Comparison of ENCODE assay signal across 8 cellular contexts in the genomic region with DNA sequence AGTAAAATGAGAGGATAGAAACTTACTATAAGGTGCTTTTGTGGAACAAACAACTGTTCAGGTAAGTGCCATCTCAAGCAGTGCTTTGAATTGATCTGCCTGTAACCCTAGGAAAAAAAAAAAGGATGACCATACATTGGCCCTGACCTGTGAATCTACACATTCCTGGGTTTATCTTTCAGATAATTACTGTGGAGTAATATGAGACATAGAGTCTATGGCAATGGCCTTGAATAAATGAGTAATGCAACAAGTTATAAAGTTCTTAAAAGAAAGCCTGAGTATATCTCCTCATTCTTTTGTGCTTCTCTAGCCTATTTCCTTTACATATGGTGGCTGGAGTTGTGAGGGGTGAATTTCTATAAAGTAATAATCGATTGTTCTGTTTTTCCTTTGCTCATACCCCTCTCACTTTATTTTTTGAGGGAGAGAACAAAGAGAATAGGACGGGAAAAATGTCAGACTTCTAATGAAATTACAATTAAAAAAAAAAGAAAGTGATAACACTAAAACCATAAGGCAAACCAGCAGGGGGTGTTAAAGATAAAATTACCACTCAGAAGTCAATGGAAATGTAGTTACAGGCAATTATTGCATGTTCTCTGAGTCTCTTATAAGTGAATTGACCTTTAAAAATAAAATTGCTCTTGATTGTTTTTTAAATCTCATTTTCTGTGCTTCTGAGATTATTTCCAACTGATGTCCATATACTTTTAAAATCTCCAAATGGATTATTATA. TPM values are rescaled to one million over a fixed set of nuclear protein-coding genes. Genes with fewer than 3 reads are reported as not detected.
DNase-seq lines count a peak whose midpoint lies in the region; ATAC-seq, FAIRE-seq and TF ChIP-seq lines count a peak whose summit lies in the region.

No MANE protein-coding gene starts in this region.

- H3K27me3 ChIP-seq in BE2C (no peaks in the 10 kb centered on the region), HepG2 (ENCODE audit: control insufficient read depth in 1 of 2, insufficient read depth in 2 of 2, low read length in 2 of 2) (peaks cover 0 to 8% of the 10 kb centered on the region in 2 experiments; a peak in 1 of 5 replicates)

- H3K4me3 ChIP-seq in BE2C (ENCODE audit: low read depth, low read length): no peak overlapping the region
- no peak overlapping the region for H3K4me3 ChIP-seq in HEK293 (ENCODE audit: low read depth, low read length)
- H3K4me3 ChIP-seq in HepG2 (replicated peaks in 1 of 3; ENCODE audit: insufficient read depth in 1 of 3, low read depth in 2 of 3, low read length in 3 of 3): no peak overlapping the region

- no peak overlapping the region for H3K4me2 ChIP-seq in HepG2 (ENCODE audit: low read depth, low read length)

- FAIRE-seq in HepG2 (lab: Jason Lieb, UNC): peak; percentile 18

- no peaks in the 10 kb centered on the region for H3K79me2 ChIP-seq in HepG2 (ENCODE audit: insufficient read depth, low read length)

- no TSS peak for BruUV-seq in HepG2 (replicated peaks; lab: Mats Ljungman, UMichigan)

- intact Hi-C loops in HepG2 (cut with micrococcal nuclease; ENCODE audit: unreplicated experiment): no loop called here

- TF ChIP-seq EP300 in HepG2 (IDR thresholded peaks at IDR 0.05; ENCODE audit: low read depth in 2 of 2, low read length in 2 of 2) (no peak), HepG2 (CRISPR knock-in tag; IDR thresholded peaks at IDR 0.05; ENCODE audit: borderline replicate concordance) (no peak)

- no peaks in the 10 kb centered on the region for H4K20me1 ChIP-seq in HepG2 (ENCODE audit: insufficient read depth, low read length)

- POLR2A ChIA-PET in HEK293 (lab: Yijun Ruan, JAX): no interaction called here
- POLR2A ChIA-PET in HepG2 (lab: Yijun Ruan, JAX): interaction anchor here (1.5 kb wide), 1 partner anchor 125 kb away, joined by 4 read pairs; no protein-coding TSS in a partner anchor

- no peak for TF ChIP-seq POLR2A in HepG2 (IDR thresholded peaks at IDR 0.05; ENCODE audit: insufficient read depth in 1 of 2, low read depth in 2 of 2, low read length in 2 of 2)

- no peak overlapping the region for H2AFZ ChIP-seq in HepG2 (ENCODE audit: low read length)

- TF ChIP-seq CTCF in BE2C (IDR thresholded peaks at IDR 0.05; ENCODE audit: low read depth, low read length) (peak; percentile 25; the same call in 1 of the 2 replicates), HEK293 (tag by site-specific recombination; IDR thresholded peaks at IDR 0.05) (no peak), VCaP (conservative IDR thresholded peaks at IDR 0.05) (peak; percentile 59), HepG2 (CRISPR knock-in tag; IDR thresholded peaks at IDR 0.05) (0 out of 2 replicates have a peak, but pooled peaks have one; percentile 21)

- no peaks in the 10 kb centered on the region for H3K36me3 ChIP-seq in BE2C
- H3K36me3 ChIP-seq in HEK293 (ENCODE audit: control insufficient read depth in 2 of 2, insufficient read depth in 1 of 2, low read length in 2 of 2): no peaks in the 10 kb centered on the region
- no peaks in the 10 kb centered on the region for H3K36me3 ChIP-seq in HepG2 (replicated peaks in 1 of 2; ENCODE audit: control insufficient read depth in 1 of 2, insufficient read depth in 2 of 2, low read length in 2 of 2)

- in situ Hi-C loops in HepG2 (cut with HindIII; ENCODE audit: extremely low pct_ligation_motif_present, low pct_unique_long_range_greater_than_20kb): no loop called here

- H3K9me3 ChIP-seq in BE2C (no peaks in the 10 kb centered on the region), HEK293 (ENCODE audit: control insufficient read depth, insufficient read depth, low read depth, low read length) (no peaks in the 10 kb centered on the region), HepG2 (ENCODE audit: low read length) (no peaks in the 10 kb centered on the region)

- no peak for DNase-seq in BE2C
- DNase-seq in HepG2 (ENCODE audit: low spot score): no peak
- no peak for DNase-seq in DMS79 treated with DMSO at 0.1 percent for 48 hours (lab: John Stamatoyannopoulos, UW)
- no peak for DNase-seq in activated naive CD4-positive, alpha-beta T cell treated with Interleukin-2 at 50 U/mL for 16 hours

- no peak overlapping the region for H3K9ac ChIP-seq in HepG2 (ENCODE audit: insufficient read depth, low read depth, low read length)

- CTCF ChIA-PET in HEK293 (lab: Yijun Ruan, JAX) (interaction anchor here (0.8 to 2.2 kb wide), 3 partner anchors 13 to 166 kb away, joined by 3 to 11 read pairs (median 3); no protein-coding TSS in a partner anchor), HepG2 (lab: Yijun Ruan, JAX; ENCODE audit: low intra/inter-chr PET ratio, low total read pairs) (interaction anchor here (0.6 to 1.8 kb wide), 3 partner anchors 10 to 139 kb away, joined by 3 to 5 read pairs (median 5); no protein-coding TSS in a partner anchor)

- peaks cover 9% of the 10 kb centered on the region for H3K4me1 ChIP-seq in BE2C
- H3K4me1 ChIP-seq in HEK293 (ENCODE audit: control insufficient read depth, insufficient read depth, low read length): no peaks in the 10 kb centered on the region
- H3K4me1 ChIP-seq in HepG2 (ENCODE audit: insufficient read depth, low read length): peaks cover 35% of the 10 kb centered on the region

- ATAC-seq in HepG2 (no peak), HG03097 (IDR thresholded peaks at IDR 0.05; ENCODE audit: low FRiP score, unreplicated experiment) (no peak), HG03175 (IDR thresholded peaks at IDR 0.05; ENCODE audit: unreplicated experiment) (no peak)

- TF ChIP-seq RAD21 in HepG2 (CRISPR knock-in tag; IDR thresholded peaks at IDR 0.05): no peak

- WGBS in HepG2 (ENCODE audit: low lambda C conversion rate): 2% methylated on average over 2 of the region's 2 CpGs

- no peak overlapping the region for H3K27ac ChIP-seq in HEK293 (ENCODE audit: extremely low read depth, low read depth, low read length)
- no peak overlapping the region for H3K27ac ChIP-seq in VCaP
- no peak overlapping the region for H3K27ac ChIP-seq in HepG2 (ENCODE audit: extremely low read length, insufficient read depth, low read length)

TF ChIP-seq in HEK293, 187 proteins besides CTCF, POLR2A, EP300 and RAD21 (continues in another document):
- TF ChIP-seq SETDB1 (IDR thresholded peaks at IDR 0.05; ENCODE audit: insufficient read length, low read length): peak; percentile 40
- TF ChIP-seq ZNF513 (tag by site-specific recombination; IDR thresholded peaks at IDR 0.05): no peak
- TF ChIP-seq RBAK (tag by site-specific recombination; IDR thresholded peaks at IDR 0.05): no peak
- no peak for TF ChIP-seq ZNF514 (tag by site-specific recombination; IDR thresholded peaks at IDR 0.05)

TF ChIP-seq in HepG2, 621 proteins besides CTCF, POLR2A, EP300 and RAD21:
- TF ChIP-seq ZNF766 (CRISPR knock-in tag; IDR thresholded peaks at IDR 0.05; ENCODE audit: borderline replicate concordance): no peak
- TF ChIP-seq KLF6 (CRISPR knock-in tag; IDR thresholded peaks at IDR 0.05): no peak
- TF ChIP-seq SMC3 (IDR thresholded peaks at IDR 0.05; ENCODE audit: low read length): peak; percentile 31; the same call in 1 of the 2 replicates
- TF ChIP-seq STAG1 (CRISPR knock-in tag; IDR thresholded peaks at IDR 0.05): peak; percentile 67
TF ChIP-seq in HepG2: peak in this region for 2.

RNA-seq across cellular contexts. Expression of gene ATP1A1, which starts 12.4 kb away (rescaled TPM):
- 285 TPM for polyA plus RNA-seq in BE2C (2012; ENCODE audit: insufficient read depth, insufficient read length, low read depth)
- total RNA-seq in HepG2 (2016; rRNA removed; fragmentation: Illumina TruSeq; extraction: Trizol): 210 and 280 TPM in 2 replicates
- 60.3 and 83.4 TPM in 2 replicates for total RNA-seq in HepG2 (2016; cell fraction: cytosol; rRNA removed; fragmentation: Illumina TruSeq; extraction: Trizol; ENCODE audit: low read depth)
- 183 and 291 TPM in 2 replicates for total RNA-seq in HepG2 (2016; cell fraction: insoluble cytoplasmic fraction; rRNA removed; fragmentation: Illumina TruSeq; extraction: Trizol)
- total RNA-seq in HepG2 (2016; cell fraction: membrane; rRNA removed; fragmentation: Illumina TruSeq; extraction: Trizol): 133 and 176 TPM in 2 replicates
- total RNA-seq in HepG2 (2016; cell fraction: nucleus; rRNA removed; fragmentation: Illumina TruSeq; extraction: Trizol): 383 and 432 TPM in 2 replicates
- 627 and 705 TPM in 2 replicates for polyA plus RNA-seq in HepG2 (2011; rRNA removed)
- polyA plus RNA-seq in HepG2 (2011; cell fraction: cytosol; rRNA removed): 735 and 774 TPM in 2 replicates
- 313 and 327 TPM in 2 replicates for polyA plus RNA-seq in HepG2 (2011; cell fraction: nucleus; rRNA removed)
- polyA plus RNA-seq in HepG2 (2012): 467 and 657 TPM in 2 replicates
- polyA plus RNA-seq in HepG2 (2016; cell fraction: cytosol; fragmentation: Illumina TruSeq; extraction: Trizol; ENCODE audit: low read depth): 69.6 and 84.9 TPM in 2 replicates
- polyA plus RNA-seq in HepG2 (2016; cell fraction: insoluble cytoplasmic fraction; fragmentation: Illumina TruSeq; extraction: Trizol; ENCODE audit: low read depth): 219 and 228 TPM in 2 replicates
- polyA plus RNA-seq in HepG2 (2016; cell fraction: membrane; fragmentation: Illumina TruSeq; extraction: Trizol; ENCODE audit: low read depth): 106 and 149 TPM in 2 replicates
- polyA plus RNA-seq in HepG2 (2016; cell fraction: nucleus; fragmentation: Illumina TruSeq; extraction: Trizol; ENCODE audit: insufficient read depth, low read depth): 515 and 526 TPM in 2 replicates
- polyA minus RNA-seq in HepG2 (2011; rRNA and poly(A)+ RNA removed; ENCODE audit: low replicate concordance): 367 and 928 TPM in 2 replicates
- 438 and 487 TPM in 2 replicates for polyA minus RNA-seq in HepG2 (2011; cell fraction: cytosol; rRNA and poly(A)+ RNA removed)
- polyA minus RNA-seq in HepG2 (2011; cell fraction: nucleus; rRNA and poly(A)+ RNA removed): 356 and 442 TPM in 2 replicates
